ENCODE assay signal across 17 cellular contexts in the genomic region with DNA sequence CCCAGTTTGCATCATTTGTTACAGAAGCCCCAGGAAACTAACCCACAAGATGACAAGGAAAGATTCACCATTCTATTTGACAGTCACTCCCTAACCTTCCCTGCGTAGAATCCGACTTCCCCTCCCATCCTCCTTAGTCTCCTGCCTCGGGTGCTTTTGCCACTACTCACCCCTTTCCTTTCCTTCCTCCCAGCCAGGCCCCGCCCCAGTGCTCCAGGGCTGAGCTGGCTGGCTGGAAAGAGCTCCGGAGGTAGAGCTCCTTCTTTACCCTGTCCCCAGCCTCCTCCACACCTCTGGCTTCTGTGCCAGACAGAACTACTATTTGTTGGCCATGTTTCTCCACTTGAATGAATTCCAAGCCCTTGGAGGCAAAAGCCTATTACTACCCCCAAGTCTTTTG.
DNase-seq lines count a peak whose midpoint lies in the region; ATAC-seq, FAIRE-seq and TF ChIP-seq lines count a peak whose summit lies in the region.
"Had no signal": no experiment of that assay in that cellular context is flagged by ENCODE, and none has a peak within 500 bp of the region (broad histone marks: within the 10 kb centered on the region; RNA-seq: fewer than 3 reads in every experiment).

No MANE protein-coding gene starts in this region.

- peak overlapping the region; percentile 13 for H3K4me3 Mint-ChIP-seq in Caco-2 (ENCODE audit: unreplicated experiment)
- H3K4me3 Mint-ChIP-seq: dendritic cell treated with granulocyte-macrophage colony-stimulating factor and Interleukin-4, amounts not matched to agents 40 ng/mL and 50 ng/mL, for 4 days had no signal

- no peak for ATAC-seq in omental fat pad (ENCODE audit: low FRiP score)

- H3K36me3 ChIP-seq in Caco-2 (ENCODE audit: control insufficient read depth, insufficient read depth, low read length) (no peaks in the 10 kb centered on the region), bronchial epithelial cell (ENCODE audit: control insufficient read depth, insufficient read depth, low read length) (no peaks in the 10 kb centered on the region), sigmoid colon (no peaks in the 10 kb centered on the region)
- H3K36me3 ChIP-seq: right lobe of liver had no signal

- H3K4me1 Mint-ChIP-seq in Caco-2 (ENCODE audit: low read depth, unreplicated experiment) = peaks cover 25% of the 10 kb centered on the region

- peaks cover 8% of the 10 kb centered on the region for H3K27me3 Mint-ChIP-seq in Caco-2 (ENCODE audit: insufficient read depth, unreplicated experiment)

- H3K27ac Mint-ChIP-seq in Caco-2 (ENCODE audit: unreplicated experiment) = no peak overlapping the region
- H3K27ac Mint-ChIP-seq: dendritic cell treated with granulocyte-macrophage colony-stimulating factor and Interleukin-4, amounts not matched to agents 40 ng/mL and 50 ng/mL, for 4 days had no signal

- no peaks in the 10 kb centered on the region for H3K9me3 ChIP-seq in Caco-2
- no peaks in the 10 kb centered on the region for H3K9me3 ChIP-seq in sigmoid colon
- H3K9me3 ChIP-seq: body of pancreas, right lobe of liver had no signal

- POLR2A ChIA-PET in Caco-2 (lab: Charles Lee) = no interaction called here

- peaks cover 20% of the 10 kb centered on the region for H3K4me1 ChIP-seq in Caco-2
- peaks cover 0 to 12% (median 7%) of the 10 kb centered on the region in 4 donors for H3K4me1 ChIP-seq in sigmoid colon
- H3K4me1 ChIP-seq: body of pancreas, right lobe of liver had no signal

- 43 to 63% methylated on average over 5 of the region's 5 CpGs for WGBS in sigmoid colon, 2 donors

- intact Hi-C loops in Caco-2 (cut with micrococcal nuclease; ENCODE audit: unreplicated experiment) (loop anchor here (1.0 to 10.0 kb wide), 10 partner anchors 36 to 566 kb away; no protein-coding TSS in a partner anchor), sigmoid colon (cut with DNase I) (no loop called here)

- TF ChIP-seq EP300 in sigmoid colon (IDR thresholded peaks at IDR 0.05) = no peak

- H3K27me3 ChIP-seq in Caco-2 (replicated peaks; ENCODE audit: control insufficient read depth, insufficient read depth, low read length) = no peaks in the 10 kb centered on the region
- H3K27me3 ChIP-seq in bronchial epithelial cell (ENCODE audit: control insufficient read depth, insufficient read depth, low read length) = peaks cover 4% of the 10 kb centered on the region
- no peaks in the 10 kb centered on the region for H3K27me3 ChIP-seq in sigmoid colon
- H3K27me3 ChIP-seq: body of pancreas, right lobe of liver had no signal

- no peak for TF ChIP-seq POLR2A in sigmoid colon (IDR thresholded peaks at IDR 0.05)

- no peak for TF ChIP-seq CTCF in Caco-2 (IDR thresholded peaks at IDR 0.05; ENCODE audit: insufficient read depth in 1 of 2, low read depth in 1 of 2, low read length in 1 of 2, severe bottlenecking in 1 of 2, unreplicated experiment in 1 of 2)
- TF ChIP-seq CTCF in bronchial epithelial cell (IDR thresholded peaks at IDR 0.05; ENCODE audit: insufficient read depth, low read length, severe bottlenecking) = no peak
- no peak for TF ChIP-seq CTCF in sigmoid colon (IDR thresholded peaks at IDR 0.05)
- TF ChIP-seq CTCF in omental fat pad (IDR thresholded peaks at IDR 0.05) = no peak

- CTCF ChIA-PET in Caco-2 (lab: Charles Lee) = interaction anchor here (3.4 kb wide), 1 partner anchor 233 kb away, joined by 42 read pairs; no protein-coding TSS in a partner anchor

- no peak for DNase-seq in Caco-2
- peak; percentile 39 for DNase-seq in HPDE6-E6E7 (ENCODE audit: extremely low spot score)
- peak; percentile 59 for DNase-seq in bronchial epithelial cell (ENCODE audit: low read depth)
- peak; percentile 16 for DNase-seq in mucosa of gallbladder (ENCODE audit: low spot score)
- no peak for DNase-seq in sigmoid colon
- DNase-seq in DMS53 (lab: John Stamatoyannopoulos, UW) = no peak
- DNase-seq in DMS153 (lab: John Stamatoyannopoulos, UW) = no peak
- DNase-seq in omental fat pad (ENCODE audit: low spot score) = no peak
- DNase-seq: activated naive CD4-positive, alpha-beta T cell treated with anti-CD3 and anti-CD28 coated beads, Interleukin-2, amount 50 U/mL, for 16 hours; activated T-cell treated with anti-CD3 and anti-CD28 coated beads, Interleukin-2, amount 50 U/mL, for 1 hour; body of pancreas; GF-D8; right lobe of liver; stimulated activated CD4-positive, alpha-beta T cell treated with anti-CD3 and anti-CD28 coated beads, Interleukin-1b, Interleukin-23, amount 100 ng/mL, for 48 hours had no signal

- H3K27ac ChIP-seq in sigmoid colon = no peak overlapping the region
- H3K27ac ChIP-seq: body of pancreas, right lobe of liver had no signal

- no peaks in the 10 kb centered on the region for H3K9me3 Mint-ChIP-seq in Caco-2 (ENCODE audit: unreplicated experiment)
- H3K9me3 Mint-ChIP-seq: dendritic cell treated with granulocyte-macrophage colony-stimulating factor and Interleukin-4, amounts not matched to agents 40 ng/mL and 50 ng/mL, for 4 days had no signal

- no TSS peak for BruUV-seq in Caco-2 (replicated peaks; lab: Mats Ljungman, UMichigan)

- H3K4me3 ChIP-seq in Caco-2 (ENCODE audit: low read depth, low read length) (no peak overlapping the region), bronchial epithelial cell (ENCODE audit: low read depth, low read length) (no peak overlapping the region), sigmoid colon (no peak overlapping the region)
- H3K4me3 ChIP-seq: body of pancreas, right lobe of liver had no signal

- no peak for FAIRE-seq in bronchial epithelial cell (lab: Jason Lieb, UNC)
- FAIRE-seq: islet of Langerhans, TTC549 had no signal

- no peaks in the 10 kb centered on the region for H3K36me3 Mint-ChIP-seq in Caco-2 (ENCODE audit: insufficient read depth, unreplicated experiment)

Comparison
In these comparisons a context has a peak if more than half of its experiments do, and no peak if none do; other contexts are left out.
1. DNase-seq: peak in HPDE6-E6E7 (single experiment), bronchial epithelial cell (single experiment) and mucosa of gallbladder (single experiment); none in Caco-2 (0 of 2), sigmoid colon (single experiment), DMS53 (single experiment), DMS153 (single experiment) and omental fat pad (single experiment).